10 cellular contexts compared by ENCODE assay signal in genomic region chr3:175338775-175339535, GRCh38.
DNase-seq lines count a peak whose midpoint lies in the region; ATAC-seq and TF ChIP-seq lines count a peak whose summit lies in the region.
"Had no signal": no experiment of that assay in that cellular context is flagged by ENCODE, and none has a peak within 500 bp of the region (broad histone marks: within the 10 kb centered on the region; RNA-seq: fewer than 3 reads in every experiment).

No MANE protein-coding gene starts in this region.

- H3K4me3 Mint-ChIP-seq in naive thymus-derived CD4-positive, alpha-beta T cell = no peak overlapping the region
- H3K4me3 Mint-ChIP-seq: IgD-negative memory B cell had no signal

- H3K18ac ChIP-seq in mesendoderm (ENCODE audit: low read length) = no peak overlapping the region

- H3K4me2 ChIP-seq in mesendoderm (ENCODE audit: low read length) = no peak overlapping the region

- no peak overlapping the region for H3K23ac ChIP-seq in mesendoderm (ENCODE audit: low read length)

- no peak for TF ChIP-seq CTCF in coronary artery (IDR thresholded peaks at IDR 0.05)

- WGBS in mesendoderm (ENCODE audit: extremely low coverage, insufficient coverage, low lambda C conversion rate) = no CpG with 5 or more reads among the region's 7 CpGs

- H3K79me1 ChIP-seq in mesendoderm (ENCODE audit: low read length) = no peaks in the 10 kb centered on the region

- H2BK120ac ChIP-seq in mesendoderm (ENCODE audit: low read depth, low read length) = no peak overlapping the region

- intact Hi-C loops in naive thymus-derived CD4-positive, alpha-beta T cell (cut with micrococcal nuclease) = no loop called here

- no peak overlapping the region for H2BK5ac ChIP-seq in mesendoderm (ENCODE audit: low read length)

- no peaks in the 10 kb centered on the region for H3K4me1 ChIP-seq in mesendoderm (ENCODE audit: control insufficient read depth, low read depth, low read length)
- no peaks in the 10 kb centered on the region for H3K4me1 ChIP-seq in naive thymus-derived CD4-positive, alpha-beta T cell (ENCODE audit: control insufficient read depth in 2 of 2, insufficient read depth in 2 of 2, low read length in 2 of 2)

- H2BK15ac ChIP-seq in mesendoderm (replicated peaks; ENCODE audit: low read depth) = no peak overlapping the region

- no peak overlapping the region for H3K9ac ChIP-seq in mesendoderm (ENCODE audit: low read length)

- CTCF ChIA-PET in naive thymus-derived CD4-positive, alpha-beta T cell (lab: Charles Lee) = no interaction called here

- peaks cover 0 to 3% (median 0%) of the 10 kb centered on the region in 5 donors for H3K36me3 Mint-ChIP-seq in naive thymus-derived CD4-positive, alpha-beta T cell
- H3K36me3 Mint-ChIP-seq: IgD-negative memory B cell had no signal

- H3K56ac ChIP-seq in mesendoderm (ENCODE audit: low read length) = no peak overlapping the region

- H3K4ac ChIP-seq in mesendoderm (ENCODE audit: low read depth, low read length) = no peak overlapping the region

- no peaks in the 10 kb centered on the region for H3K79me2 ChIP-seq in mesendoderm (ENCODE audit: control insufficient read depth, insufficient read depth, low read length)

- in situ Hi-C loops in T47D (cut with HindIII; ENCODE audit: low pct_unique_long_range_greater_than_20kb, low sequenced_read_pairs) = no loop called here

- H3K27ac Mint-ChIP-seq in naive thymus-derived CD4-positive, alpha-beta T cell = no peak overlapping the region
- H3K27ac Mint-ChIP-seq: IgD-negative memory B cell had no signal

- H3K36me3 ChIP-seq in mesendoderm (ENCODE audit: control insufficient read depth, insufficient read depth, low read length) = no peaks in the 10 kb centered on the region
- H3K36me3 ChIP-seq in naive thymus-derived CD4-positive, alpha-beta T cell (ENCODE audit: control insufficient read depth in 2 of 3, insufficient read depth in 3 of 3, low read length in 3 of 3) = no peaks in the 10 kb centered on the region

- H3K9me3 ChIP-seq in naive thymus-derived CD4-positive, alpha-beta T cell (ENCODE audit: control insufficient read depth in 2 of 3, low read length in 3 of 3) = no peaks in the 10 kb centered on the region

- H3K4me1 Mint-ChIP-seq in naive thymus-derived CD4-positive, alpha-beta T cell = peaks cover 0 to 3% (median 0%) of the 10 kb centered on the region in 7 donors
- H3K4me1 Mint-ChIP-seq: IgD-negative memory B cell had no signal

- DNase-seq in AG08395 (ENCODE audit: low spot score) (peak; percentile 74), HT1080 (ENCODE audit: low read depth) (peak; percentile 74), T47D (ENCODE audit: low read depth in 1 of 2, low spot score in 1 of 2) (peak; percentile 37 to 85), mesendoderm (peak; percentile 29), coronary artery (ENCODE audit: low spot score) (no peak)
- DNase-seq in activated CD4-positive, alpha-beta T cell treated with anti-CD3 and anti-CD28 coated beads for 48 hours = no peak
- DNase-seq in naive thymus-derived CD4-positive, alpha-beta T cell = no peak
- DNase-seq: DMS79 treated with DMSO at 0.1 percent for 48 hours had no signal

- no peak overlapping the region for H2AK5ac ChIP-seq in mesendoderm (ENCODE audit: low read length)

- H3K9me3 Mint-ChIP-seq in naive thymus-derived CD4-positive, alpha-beta T cell = peaks cover 0 to 8% (median 4%) of the 10 kb centered on the region in 11 donors

- no peak for ATAC-seq in naive thymus-derived CD4-positive, alpha-beta T cell
- no peak for ATAC-seq in GM18520 (IDR thresholded peaks at IDR 0.05; ENCODE audit: unreplicated experiment)

- no peaks in the 10 kb centered on the region for H3K27me3 Mint-ChIP-seq in naive thymus-derived CD4-positive, alpha-beta T cell
- H3K27me3 Mint-ChIP-seq: IgD-negative memory B cell had no signal

- H3K27ac ChIP-seq in mesendoderm (ENCODE audit: low read depth, low read length) = no peak overlapping the region
- no peak overlapping the region for H3K27ac ChIP-seq in naive thymus-derived CD4-positive, alpha-beta T cell (ENCODE audit: low read depth, low read length)
- no peak overlapping the region for H3K27ac ChIP-seq in coronary artery

- H3K4me3 ChIP-seq in mesendoderm (ENCODE audit: low read length) = no peak overlapping the region
- H3K4me3 ChIP-seq in naive thymus-derived CD4-positive, alpha-beta T cell (ENCODE audit: low read length) = no peak overlapping the region
- no peak overlapping the region for H3K4me3 ChIP-seq in coronary artery

- H4K5ac ChIP-seq in mesendoderm (ENCODE audit: low read length) = no peak overlapping the region

- POLR2A ChIA-PET in naive thymus-derived CD4-positive, alpha-beta T cell (lab: Charles Lee) = no interaction called here

- no peak overlapping the region for H4K8ac ChIP-seq in mesendoderm (ENCODE audit: low read depth, low read length)

- no peaks in the 10 kb centered on the region for H3K27me3 ChIP-seq in mesendoderm (ENCODE audit: insufficient read depth, low read length, poor library complexity)
- H3K27me3 ChIP-seq in naive thymus-derived CD4-positive, alpha-beta T cell (ENCODE audit: control insufficient read depth in 2 of 2, insufficient read depth in 2 of 2, low read length in 2 of 2) = no peaks in the 10 kb centered on the region

Comparison
In these comparisons a context has a peak if more than half of its experiments do, and no peak if none do; other contexts are left out.
1. DNase-seq: peak in AG08395 (single experiment), HT1080 (single experiment), T47D (2 of 2) and mesendoderm (single experiment); none in activated CD4-positive, alpha-beta T cell treated with anti-CD3 and anti-CD28 coated beads for 48 hours (single experiment), naive thymus-derived CD4-positive, alpha-beta T cell (0 of 9) and coronary artery (single experiment).